In the genomic region with DNA sequence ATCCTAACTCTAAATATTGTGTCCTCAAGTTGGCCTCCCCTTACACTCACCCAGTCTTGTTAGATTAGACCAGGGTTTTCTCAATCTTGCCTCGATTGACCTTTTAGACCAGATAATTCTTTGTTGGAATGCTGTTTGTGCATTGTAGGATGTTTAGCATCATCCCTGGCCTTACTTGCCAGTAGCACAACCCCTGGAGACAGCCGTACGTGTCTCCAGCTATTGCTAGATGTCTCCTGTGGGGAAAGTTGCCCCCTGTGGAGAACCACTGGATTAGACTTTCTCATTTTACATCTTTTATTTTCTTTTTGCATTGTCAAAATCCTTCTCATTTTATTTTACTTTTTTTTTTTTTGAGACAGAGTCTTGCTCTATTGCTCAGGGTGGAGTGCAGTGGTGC, we compare ENCODE assay signal across 17 cellular contexts. TPM values are rescaled to one million over a fixed set of nuclear protein-coding genes. Genes with fewer than 3 reads are reported as not detected.
DNase-seq lines count a peak whose midpoint lies in the region; ATAC-seq, FAIRE-seq and TF ChIP-seq lines count a peak whose summit lies in the region.
"Had no signal": no experiment of that assay in that cellular context is flagged by ENCODE, and none has a peak within 500 bp of the region (broad histone marks: within the 10 kb centered on the region; RNA-seq: fewer than 3 reads in every experiment).

No MANE protein-coding gene starts in this region.

- POLR2A ChIA-PET in activated B cell treated with CpG ODN at 0.5 μM for 24 hours (lab: Charles Lee), result interaction anchor here (9.9 kb wide), 1 partner anchor 13 kb away, joined by 372 read pairs; the partner anchor contains the start of genes DALRD3, IMPDH2 and NDUFAF3

- H3K4me3 Mint-ChIP-seq in activated T-cell treated with anti-CD3 and anti-CD28 coated beads, Interleukin-2, amount 50 U/mL, for 24 hours, result no peak overlapping the region
- H3K4me3 Mint-ChIP-seq in activated B cell treated with CpG ODN at 0.5 μM for 24 hours, result no peak overlapping the region
- H3K4me3 Mint-ChIP-seq in stimulated activated effector memory CD8-positive, alpha-beta T cell treated with anti-CD3 and anti-CD28 coated beads, Interleukin-12 subunit alpha, Interleukin-12 subunit beta, amount 100 ng/mL, for 72 hours, result peak overlapping the region; percentile 100

- H3K27ac Mint-ChIP-seq in activated T-cell treated with anti-CD3 and anti-CD28 coated beads, Interleukin-2, amount 50 U/mL, for 24 hours, result peak overlapping the region; percentile 18
- H3K27ac Mint-ChIP-seq in activated B cell treated with CpG ODN at 0.5 μM for 24 hours, result peak overlapping the region; percentile 67
- H3K27ac Mint-ChIP-seq in stimulated activated effector memory CD8-positive, alpha-beta T cell treated with anti-CD3 and anti-CD28 coated beads, Interleukin-12 subunit alpha, Interleukin-12 subunit beta, amount 100 ng/mL, for 72 hours, result peak overlapping the region; percentile 100

- H3K9me3 ChIP-seq in hepatocyte (ENCODE audit: low read depth), result no peaks in the 10 kb centered on the region

- peaks cover 33% of the 10 kb centered on the region for H3K4me1 Mint-ChIP-seq in activated T-cell treated with anti-CD3 and anti-CD28 coated beads, Interleukin-2, amount 50 U/mL, for 24 hours (ENCODE audit: low read depth)
- peaks cover 25% of the 10 kb centered on the region for H3K4me1 Mint-ChIP-seq in activated B cell treated with CpG ODN at 0.5 μM for 24 hours
- H3K4me1 Mint-ChIP-seq in stimulated activated effector memory CD8-positive, alpha-beta T cell treated with anti-CD3 and anti-CD28 coated beads, Interleukin-12 subunit alpha, Interleukin-12 subunit beta, amount 100 ng/mL, for 72 hours, result peaks cover 50% of the 10 kb centered on the region

- no peak overlapping the region for H3K4me3 ChIP-seq in hepatocyte
- H3K4me3 ChIP-seq: SK-N-MC had no signal

- H4K20me1 ChIP-seq in hepatocyte (ENCODE audit: insufficient read depth, poor library complexity, severe bottlenecking), result peaks cover 62% of the 10 kb centered on the region

- no peaks in the 10 kb centered on the region for H3K27me3 ChIP-seq in hepatocyte

- peaks cover 4% of the 10 kb centered on the region for H3K4me1 ChIP-seq in hepatocyte (ENCODE audit: insufficient read depth)

- no peak for FAIRE-seq in GM19239 (lab: Jason Lieb, UNC)
- FAIRE-seq: G401.6, GM12891 had no signal

- H2AFZ ChIP-seq in hepatocyte, result no peak overlapping the region

- peaks cover 62% of the 10 kb centered on the region for H3K79me2 ChIP-seq in hepatocyte

- no peaks in the 10 kb centered on the region for H3K9me2 ChIP-seq in hepatocyte (replicated peaks; ENCODE audit: insufficient read depth)

- no peak for ATAC-seq in activated B cell treated with CpG ODN at 0.5 μM for 24 hours (ENCODE audit: low read depth)
- no peak for ATAC-seq in stimulated activated effector memory CD8-positive, alpha-beta T cell treated with anti-CD3 and anti-CD28 coated beads, Interleukin-12 subunit alpha, Interleukin-12 subunit beta, amount 100 ng/mL, for 72 hours
- ATAC-seq: effector memory CD8-positive, alpha-beta T cell had no signal

- intact Hi-C loops in activated B cell treated with CpG ODN at 0.5 μM for 24 hours (cut with micrococcal nuclease), result loop anchor here (5.0 kb wide), 3 partner anchors 333 to 663 kb away; partner anchors contain the start of genes APEH, PFKFB4 and USP4

- H3K36me3 ChIP-seq in hepatocyte (replicated peaks; ENCODE audit: insufficient read depth, low read depth), result no peaks in the 10 kb centered on the region

- no peaks in the 10 kb centered on the region for H3K9me3 Mint-ChIP-seq in activated T-cell treated with anti-CD3 and anti-CD28 coated beads, Interleukin-2, amount 50 U/mL, for 24 hours
- no peaks in the 10 kb centered on the region for H3K9me3 Mint-ChIP-seq in activated B cell treated with CpG ODN at 0.5 μM for 24 hours
- no peaks in the 10 kb centered on the region for H3K9me3 Mint-ChIP-seq in stimulated activated effector memory CD8-positive, alpha-beta T cell treated with anti-CD3 and anti-CD28 coated beads, Interleukin-12 subunit alpha, Interleukin-12 subunit beta, amount 100 ng/mL, for 72 hours
- H3K9me3 Mint-ChIP-seq: effector memory CD8-positive, alpha-beta T cell had no signal

- DNase-seq in activated T-cell treated with anti-CD3 and anti-CD28 coated beads, Interleukin-2, amount 50 U/mL, for 24 hours, result no peak
- DNase-seq in activated T-cell treated with anti-CD3 and anti-CD28 coated beads, Interleukin-2, amount 50 U/mL, for 1 hour, result no peak
- no peak for DNase-seq in activated B cell treated with CpG ODN at 0.5 μM for 24 hours
- DNase-seq in hepatocyte (ENCODE audit: low spot score), result no peak
- no peak for DNase-seq in stimulated activated effector memory CD8-positive, alpha-beta T cell treated with anti-CD3 and anti-CD28 coated beads, Interleukin-12 subunit alpha, Interleukin-12 subunit beta, amount 100 ng/mL, for 72 hours (ENCODE audit: low spot score in 2 of 2)
- no peak for DNase-seq in GM19239 (ENCODE audit: insufficient read length, low spot score)
- DNase-seq in NCI-H1694 treated with DMSO at 0.1 percent for 48 hours (lab: John Stamatoyannopoulos, UW), result no peak
- no peak for DNase-seq in retina
- DNase-seq: central memory CD4-positive, alpha-beta T cell; effector memory CD8-positive, alpha-beta T cell; HCEC 1CT; hippocampal formation; NCI-H1417; stimulated activated naive CD4-positive, alpha-beta T cell had no signal

- TF ChIP-seq CTCF in activated B cell treated with CpG ODN at 0.5 μM for 24 hours (IDR thresholded peaks at IDR 0.05) (no peak), hepatocyte (IDR thresholded peaks at IDR 0.05; ENCODE audit: poor library complexity) (no peak)

- H3K27me3 Mint-ChIP-seq in activated T-cell treated with anti-CD3 and anti-CD28 coated beads, Interleukin-2, amount 50 U/mL, for 24 hours, result no peaks in the 10 kb centered on the region
- H3K27me3 Mint-ChIP-seq in activated B cell treated with CpG ODN at 0.5 μM for 24 hours, result no peaks in the 10 kb centered on the region
- H3K27me3 Mint-ChIP-seq: effector memory CD8-positive, alpha-beta T cell had no signal

- WGBS in hepatocyte (ENCODE audit: low lambda C conversion rate, missing lambda C conversion rate), result 83% methylated on average over 3 of the region's 3 CpGs

- peaks cover 67% of the 10 kb centered on the region for H3K36me3 Mint-ChIP-seq in activated T-cell treated with anti-CD3 and anti-CD28 coated beads, Interleukin-2, amount 50 U/mL, for 24 hours (ENCODE audit: low read depth)
- H3K36me3 Mint-ChIP-seq in activated B cell treated with CpG ODN at 0.5 μM for 24 hours (ENCODE audit: low read depth), result peaks cover 42% of the 10 kb centered on the region
- peaks cover 72% of the 10 kb centered on the region for H3K36me3 Mint-ChIP-seq in stimulated activated effector memory CD8-positive, alpha-beta T cell treated with anti-CD3 and anti-CD28 coated beads, Interleukin-12 subunit alpha, Interleukin-12 subunit beta, amount 100 ng/mL, for 72 hours

- no peak overlapping the region for H3K27ac ChIP-seq in hepatocyte
- H3K27ac ChIP-seq: SK-N-MC had no signal

- H3K4me2 ChIP-seq in hepatocyte, result peak overlapping the region; percentile 88

- CTCF ChIA-PET in activated B cell treated with CpG ODN at 0.5 μM for 24 hours (lab: Charles Lee), result interaction anchor here (1.4 kb wide), 1 partner anchor 22 kb away, joined by 7 read pairs; no protein-coding TSS in a partner anchor

RNA-seq across cellular contexts. Expression of gene WDR6, which starts 2.2 kb away (rescaled TPM):
- total RNA-seq in activated B cell treated with CpG ODN at 0.5 μM for 24 hours (205 and 250 TPM in 2 replicates), hepatocyte (124 and 157 TPM in 2 replicates)
- 190 and 215 TPM in 2 replicates for polyA plus RNA-seq in hepatocyte

RNA-seq across cellular contexts. Expression of gene DALRD3, which starts 9.0 kb away (rescaled TPM):
- total RNA-seq in activated B cell treated with CpG ODN at 0.5 μM for 24 hours (36.7 and 38.3 TPM in 2 replicates), hepatocyte (25.0 and 29.3 TPM in 2 replicates)
- polyA plus RNA-seq in hepatocyte, result 27.0 and 40.6 TPM in 2 replicates

RNA-seq across cellular contexts. Expression of gene NDUFAF3, which starts 12.5 kb away (rescaled TPM):
- 86.3 and 86.5 TPM in 2 replicates for total RNA-seq in activated B cell treated with CpG ODN at 0.5 μM for 24 hours
- total RNA-seq in hepatocyte, result 58.7 and 70.7 TPM in 2 replicates
- 140 and 173 TPM in 2 replicates for polyA plus RNA-seq in hepatocyte

RNA-seq across cellular contexts. Expression of gene P4HTM, which starts 19.4 kb away (rescaled TPM):
- total RNA-seq in activated B cell treated with CpG ODN at 0.5 μM for 24 hours, result 26.0 and 34.4 TPM in 2 replicates
- 39.4 and 42.5 TPM in 2 replicates for total RNA-seq in hepatocyte
- polyA plus RNA-seq in hepatocyte, result 84.0 and 85.3 TPM in 2 replicates

RNA-seq across cellular contexts. Expression of gene IMPDH2, which starts 19.8 kb away (rescaled TPM):
- total RNA-seq in activated B cell treated with CpG ODN at 0.5 μM for 24 hours (387 and 414 TPM in 2 replicates), hepatocyte (180 and 184 TPM in 2 replicates)
- 115 TPM in 2 replicates for polyA plus RNA-seq in hepatocyte

Comparison
In these comparisons a context has a peak if more than half of its experiments do, and no peak if none do; other contexts are left out.
1. H3K27ac Mint-ChIP-seq: peak in every context shown above with its lines; median percentile 100 in stimulated activated effector memory CD8-positive, alpha-beta T cell treated with anti-CD3 and anti-CD28 coated beads, Interleukin-12 subunit alpha, Interleukin-12 subunit beta, amount 100 ng/mL, for 72 hours; 67 in activated B cell treated with CpG ODN at 0.5 μM for 24 hours; 18 in activated T-cell treated with anti-CD3 and anti-CD28 coated beads, Interleukin-2, amount 50 U/mL, for 24 hours.